Comparison of ENCODE assay signal across 7 cellular contexts in genomic region chr9:114223564-114224246, GRCh38.
DNase-seq lines count a peak whose midpoint lies in the region; ATAC-seq, FAIRE-seq and TF ChIP-seq lines count a peak whose summit lies in the region.

No MANE protein-coding gene starts in this region.

- H3K9me2 ChIP-seq in HCT116 (ENCODE audit: insufficient read depth) (no peaks in the 10 kb centered on the region), PC-9 (ENCODE audit: insufficient read depth) (no peaks in the 10 kb centered on the region)

- no peak overlapping the region for H3K27ac ChIP-seq in HCT116 (ENCODE audit: low read depth, low read length)
- H3K27ac ChIP-seq in PC-9 = no peak overlapping the region
- H3K27ac ChIP-seq in pancreas = no peak overlapping the region

- H3K36me3 Mint-ChIP-seq in endothelial cell (ENCODE audit: low read depth, unreplicated experiment) = peaks cover 12% of the 10 kb centered on the region

- no peak overlapping the region for H3K9ac ChIP-seq in HCT116 (ENCODE audit: low read length)

- RAD21 ChIA-PET in HCT116 (lab: Charles Lee; ENCODE audit: low non-redundant PET in 1 of 2, low total read pairs in 2 of 2, uncharacterized antibody in 2 of 2, unreplicated experiment in 2 of 2) = no interaction called here

- TF ChIP-seq CTCF in HCT116 (IDR thresholded peaks at IDR 0.05 in 2 of 3, conservative IDR thresholded peaks at IDR 0.05 in 1 of 3; ENCODE audit: borderline replicate concordance in 1 of 3, insufficient read depth in 1 of 3, low read depth in 2 of 3, low read length in 2 of 3) (no peak), PC-9 (conservative IDR thresholded peaks at IDR 0.05) (no peak), endothelial cell (IDR thresholded peaks at IDR 0.05; ENCODE audit: unreplicated experiment) (no peak), pancreas (IDR thresholded peaks at IDR 0.05) (no peak)

- no peak for TF ChIP-seq POLR2A in HCT116 (IDR thresholded peaks at IDR 0.05; ENCODE audit: borderline replicate concordance, extremely low read depth, insufficient read depth, insufficient read length)

- peak overlapping the region; percentile 16 for H3K27ac Mint-ChIP-seq in endothelial cell (ENCODE audit: unreplicated experiment)

- CTCF ChIA-PET in HCT116 (lab: Charles Lee) (no interaction called here), PC-9 (lab: Charles Lee) (no interaction called here)

- H3K36me3 ChIP-seq in HCT116 (ENCODE audit: control insufficient read depth in 1 of 2, insufficient read depth in 2 of 2, low read length in 2 of 2) (no peaks in the 10 kb centered on the region), PC-9 (ENCODE audit: low read depth) (no peaks in the 10 kb centered on the region), pancreas (peaks cover 0 to 4% (median 0%) of the 10 kb centered on the region in 3 donors)

- H3K4me2 ChIP-seq in HCT116 (ENCODE audit: low read length) (peak overlapping the region; percentile 42), PC-9 (no peak overlapping the region)

- H3K4me3 ChIP-seq in HCT116 (replicated peaks in 1 of 2; ENCODE audit: low read depth in 1 of 2, low read length in 2 of 2) (no peak overlapping the region), PC-9 (no peak overlapping the region), pancreas (no peak overlapping the region)

- ATAC-seq in HCT116 (peak; percentile 84), pancreas (peak in 3 of 4 donors; percentile 60 to 81 (median 74)), HG02840 (IDR thresholded peaks at IDR 0.05; ENCODE audit: low FRiP score, unreplicated experiment) (no peak)

- H3K4me3 Mint-ChIP-seq in endothelial cell (ENCODE audit: unreplicated experiment) = no peak overlapping the region

- DNase-seq in HCT116 (ENCODE audit: low read depth, low spot score) (peak; percentile 51), PC-9 (peak; percentile 15 to 44), endothelial cell (ENCODE audit: low spot score) (no peak), pancreas (no peak), cortex of kidney (lab: John Stamatoyannopoulos, UW) (no peak)
- DNase-seq in activated effector memory CD4-positive, alpha-beta T cell treated with Interleukin-2 at 50 U/mL for 16 hours = no peak

- H3K4me1 Mint-ChIP-seq in endothelial cell (ENCODE audit: unreplicated experiment) = peaks cover 30% of the 10 kb centered on the region

- WGBS in pancreas, 2 donors = 60 to 66% methylated on average over 4 of the region's 4 CpGs

- H3K4me1 ChIP-seq in HCT116 (ENCODE audit: control insufficient read depth in 1 of 2, insufficient read depth in 2 of 2, low read length in 2 of 2) (peaks cover 6 to 27% of the 10 kb centered on the region in 2 experiments), PC-9 (replicated peaks; ENCODE audit: insufficient read depth) (peaks cover 4% of the 10 kb centered on the region), pancreas (no peaks in the 10 kb centered on the region)

- H4K20me1 ChIP-seq in HCT116 (ENCODE audit: insufficient read depth) = no peaks in the 10 kb centered on the region
- H4K20me1 ChIP-seq in PC-9 (ENCODE audit: insufficient read depth) = no peaks in the 10 kb centered on the region; the same call in 1 of the 2 replicates

- no peak for TF ChIP-seq RAD21 in HCT116 (IDR thresholded peaks at IDR 0.05; ENCODE audit: low read depth)

- intact Hi-C loops in HCT116 (cut with micrococcal nuclease) (no loop called here), PC-9 (cut with micrococcal nuclease; ENCODE audit: unreplicated experiment) (no loop called here), pancreas (cut with DNase I) (no loop called here)

- no peaks in the 10 kb centered on the region for H3K79me2 ChIP-seq in HCT116 (ENCODE audit: insufficient read depth, low read length)
- H3K79me2 ChIP-seq in PC-9 (ENCODE audit: low read depth) = no peaks in the 10 kb centered on the region

- no peak for FAIRE-seq in pancreas (lab: Jason Lieb, UNC)

- H3K9me3 ChIP-seq in HCT116 (ENCODE audit: control insufficient read depth in 1 of 2, insufficient read depth in 1 of 2, low read depth in 1 of 2, low read length in 2 of 2) = no peaks in the 10 kb centered on the region
- no peaks in the 10 kb centered on the region for H3K9me3 ChIP-seq in PC-9 (ENCODE audit: insufficient read depth, low read depth)
- no peaks in the 10 kb centered on the region for H3K9me3 ChIP-seq in pancreas

- POLR2A ChIA-PET in HCT116 (lab: Charles Lee) = no interaction called here
- POLR2A ChIA-PET in PC-9 (lab: Charles Lee; ENCODE audit: unreplicated experiment) = no interaction called here

- peaks cover 3% of the 10 kb centered on the region for H3K27me3 Mint-ChIP-seq in endothelial cell (ENCODE audit: unreplicated experiment)

- H3K9me3 Mint-ChIP-seq in endothelial cell (ENCODE audit: unreplicated experiment) = no peaks in the 10 kb centered on the region

- no peaks in the 10 kb centered on the region for H3F3A ChIP-seq in PC-9 (ENCODE audit: insufficient read depth, low read depth)

- H2AFZ ChIP-seq in HCT116 (ENCODE audit: low read depth, low read length, poor library complexity, severe bottlenecking) = no peak overlapping the region
- H2AFZ ChIP-seq in PC-9 = no peak overlapping the region

- BruUV-seq in HCT116 (replicated peaks; lab: Mats Ljungman, UMichigan) (no TSS peak), PC-9 (replicated peaks; lab: Mats Ljungman, UMichigan) (no TSS peak)

- no peaks in the 10 kb centered on the region for H3K27me3 ChIP-seq in HCT116 (ENCODE audit: insufficient read depth, low read length)
- H3K27me3 ChIP-seq in PC-9 (ENCODE audit: insufficient read depth, low read depth) = no peaks in the 10 kb centered on the region
- H3K27me3 ChIP-seq in pancreas = no peaks in the 10 kb centered on the region

TF ChIP-seq in HCT116, 20 proteins besides CTCF, POLR2A, EP300 and RAD21:
- TF ChIP-seq SP1 (IDR thresholded peaks at IDR 0.05; ENCODE audit: low read depth) = peak; percentile 53
- TF ChIP-seq POLR2AphosphoS5 (IDR thresholded peaks at IDR 0.05; ENCODE audit: low read depth, low read length) = no peak
- peak; percentile 82 for TF ChIP-seq SRF (IDR thresholded peaks at IDR 0.05; ENCODE audit: low read depth)
- no peak for TF ChIP-seq ZFX (IDR thresholded peaks at IDR 0.05)
- TF ChIP-seq ELF1 (IDR thresholded peaks at IDR 0.05; ENCODE audit: borderline replicate concordance, low read depth) = no peak
- TF ChIP-seq FOSL1 (IDR thresholded peaks at IDR 0.05; ENCODE audit: low read depth) = peak; percentile 82
- TF ChIP-seq CBX3 (IDR thresholded peaks at IDR 0.05; ENCODE audit: low read depth) = peak; percentile 39; the same call in 1 of the 2 replicates
- no peak for TF ChIP-seq EZH2phosphoT487 (IDR thresholded peaks at IDR 0.05; ENCODE audit: borderline replicate concordance)
- TF ChIP-seq EGR1 (IDR thresholded peaks at IDR 0.05; ENCODE audit: low read depth) = no peak
- peak; percentile 55 for TF ChIP-seq JUND (IDR thresholded peaks at IDR 0.05)
- no peak for TF ChIP-seq EZH2 (IDR thresholded peaks at IDR 0.05)
- TF ChIP-seq ZNF274 (IDR thresholded peaks at IDR 0.05; ENCODE audit: low read depth, low read length) = no peak
- TF ChIP-seq REST (IDR thresholded peaks at IDR 0.05; ENCODE audit: low read depth) = no peak
- TF ChIP-seq MAX (IDR thresholded peaks at IDR 0.05) = peak; percentile 44; the same call in 1 of the 2 replicates

Comparison
In these comparisons a context has a peak if more than half of its experiments do, and no peak if none do; other contexts are left out.
1. DNase-seq: peak in HCT116 (single experiment) and PC-9 (2 of 2); none in endothelial cell (single experiment), pancreas (0 of 6), cortex of kidney (single experiment) and activated effector memory CD4-positive, alpha-beta T cell treated with Interleukin-2 at 50 U/mL for 16 hours (single experiment).